ENCODE assay signal across 18 cellular contexts in genomic region chr3:56611364-56611763, GRCh38. TPM values are rescaled to one million over a fixed set of nuclear protein-coding genes. Genes with fewer than 3 reads are reported as not detected.
DNase-seq lines count a peak whose midpoint lies in the region; ATAC-seq and TF ChIP-seq lines count a peak whose summit lies in the region.
"Had no signal": no experiment of that assay in that cellular context is flagged by ENCODE, and none has a peak within 500 bp of the region (broad histone marks: within the 10 kb centered on the region; RNA-seq: fewer than 3 reads in every experiment).

No MANE protein-coding gene starts in this region.

- WGBS in H9 (ENCODE audit: extremely low coverage, insufficient read length, low lambda C conversion rate): no CpG with 5 or more reads among the region's 8 CpGs

- H3K4me2 ChIP-seq in H9 (ENCODE audit: insufficient read depth, insufficient read length, low read length): no peak overlapping the region

- DNase-seq in activated naive CD4-positive, alpha-beta T cell treated with anti-CD3 and anti-CD28 coated beads, Interleukin-2, amount 50 U/mL, for 72 hours (ENCODE audit: low spot score in 2 of 2): no peak
- DNase-seq in activated naive CD4-positive, alpha-beta T cell treated with anti-CD3 and anti-CD28 coated beads, Interleukin-2, amount 50 U/mL, for 16 hours: no peak
- DNase-seq in H9: no peak
- DNase-seq in effector memory CD8-positive, alpha-beta T cell: no peak
- no peak for DNase-seq in stimulated activated effector memory CD8-positive, alpha-beta T cell treated with anti-CD3 and anti-CD28 coated beads, Interleukin-12 subunit alpha, Interleukin-12 subunit beta, amount 100 ng/mL, for 72 hours (ENCODE audit: low spot score in 2 of 2)
- DNase-seq in stimulated activated CD8-positive, alpha-beta memory T cell treated with anti-CD3 and anti-CD28 coated beads, Interleukin-4, amount 100 ng/mL, for 48 hours: no peak
- no peak for DNase-seq in NCI-H526 (lab: John Stamatoyannopoulos, UW)
- DNase-seq: C1 segment of cervical spinal cord; H7; IMR-90; Karpas-422; MG63; NCI-H1092; NCI-H2081 treated with DMSO at 0.1 percent for 48 hours; NCI-H524; NK-92 treated with Interleukin-12 subunit alpha and Interleukin-12 subunit beta, amount 100 ng/mL, for 24 hours; SHP77 treated with DMSO at 0.1 percent for 48 hours had no signal

- H4K20me1 ChIP-seq in H9 (ENCODE audit: control insufficient read depth, insufficient read depth, insufficient read length): no peaks in the 10 kb centered on the region

- H3K4me1 ChIP-seq in H9 (ENCODE audit: insufficient read depth, low read length): peaks cover 4% of the 10 kb centered on the region; the same call in 1 of the 2 replicates

- H2AFZ ChIP-seq in H9 (ENCODE audit: low read length): no peak overlapping the region

- H4K8ac ChIP-seq in H9 (replicated peaks; ENCODE audit: insufficient read length, low read depth, low read length): no peak overlapping the region

- peaks cover 18 to 38% of the 10 kb centered on the region in 2 donors for H3K9me3 Mint-ChIP-seq in activated naive CD4-positive, alpha-beta T cell treated with anti-CD3 and anti-CD28 coated beads, Interleukin-2, amount 50 U/mL, for 72 hours
- H3K9me3 Mint-ChIP-seq in H9: peaks cover 0 to 11% of the 10 kb centered on the region in 2 experiments; a peak in 4 of 5 replicates
- H3K9me3 Mint-ChIP-seq in effector memory CD8-positive, alpha-beta T cell: peaks cover 0 to 7% of the 10 kb centered on the region in 2 donors
- H3K9me3 Mint-ChIP-seq in stimulated activated effector memory CD8-positive, alpha-beta T cell treated with anti-CD3 and anti-CD28 coated beads, Interleukin-12 subunit alpha, Interleukin-12 subunit beta, amount 100 ng/mL, for 72 hours: peaks cover 2% of the 10 kb centered on the region

- H3K14ac ChIP-seq in H9 (ENCODE audit: insufficient read depth, low read length): no peak overlapping the region

- H2BK120ac ChIP-seq in H9 (ENCODE audit: low read depth, low read length, poor library complexity, severe bottlenecking): no peak overlapping the region

- no peak overlapping the region for H3K18ac ChIP-seq in H9 (ENCODE audit: insufficient read length, low read depth, low read length)

- H4K91ac ChIP-seq in H9 (ENCODE audit: insufficient read length, low read depth, low read length): no peak overlapping the region

- peak overlapping the region; percentile 59 to 70 for H3K27ac Mint-ChIP-seq in activated naive CD4-positive, alpha-beta T cell treated with anti-CD3 and anti-CD28 coated beads, Interleukin-2, amount 50 U/mL, for 72 hours
- peak overlapping the region; percentile 22 to 94 (median 92); a peak in 3 of 7 replicates for H3K27ac Mint-ChIP-seq in H9
- H3K27ac Mint-ChIP-seq in effector memory CD8-positive, alpha-beta T cell: peak overlapping the region; percentile 15 to 75
- peak overlapping the region; percentile 16 for H3K27ac Mint-ChIP-seq in stimulated activated effector memory CD8-positive, alpha-beta T cell treated with anti-CD3 and anti-CD28 coated beads, Interleukin-12 subunit alpha, Interleukin-12 subunit beta, amount 100 ng/mL, for 72 hours

- H3K27me3 ChIP-seq in H9 (ENCODE audit: insufficient read depth, low read length): no peaks in the 10 kb centered on the region
- H3K27me3 ChIP-seq: MG63 had no signal

- no peak overlapping the region for H3K56ac ChIP-seq in H9 (ENCODE audit: insufficient read length, low read depth, low read length)

- H3K4me3 Mint-ChIP-seq in H9: no peak overlapping the region
- peak overlapping the region; percentile 21 to 46 for H3K4me3 Mint-ChIP-seq in effector memory CD8-positive, alpha-beta T cell
- no peak overlapping the region for H3K4me3 Mint-ChIP-seq in stimulated activated effector memory CD8-positive, alpha-beta T cell treated with anti-CD3 and anti-CD28 coated beads, Interleukin-12 subunit alpha, Interleukin-12 subunit beta, amount 100 ng/mL, for 72 hours

- no peaks in the 10 kb centered on the region for H3K23me2 ChIP-seq in H9 (ENCODE audit: insufficient read length, low read depth, low read length, poor library complexity, severe bottlenecking)

- H3K9ac ChIP-seq in H9 (ENCODE audit: extremely low read depth, insufficient read length, low read length): no peak overlapping the region

- no peak overlapping the region for H3K4ac ChIP-seq in H9 (ENCODE audit: low read depth, low read length)

- no peak overlapping the region for H2BK12ac ChIP-seq in H9 (ENCODE audit: insufficient read length, low read depth, low read length)

- no peak overlapping the region for H4K5ac ChIP-seq in H9 (ENCODE audit: insufficient read length, low read depth, low read length)

- H2BK15ac ChIP-seq in H9 (ENCODE audit: low read depth, low read length): no peak overlapping the region

- no peaks in the 10 kb centered on the region for H3K79me1 ChIP-seq in H9 (ENCODE audit: insufficient read depth, low read depth, low read length, poor library complexity, severe bottlenecking)

- no peak for ATAC-seq in activated naive CD4-positive, alpha-beta T cell treated with anti-CD3 and anti-CD28 coated beads, Interleukin-2, amount 50 U/mL, for 72 hours
- ATAC-seq in effector memory CD8-positive, alpha-beta T cell (replicated peaks): no peak
- no peak for ATAC-seq in stimulated activated effector memory CD8-positive, alpha-beta T cell treated with anti-CD3 and anti-CD28 coated beads, Interleukin-12 subunit alpha, Interleukin-12 subunit beta, amount 100 ng/mL, for 72 hours
- no peak for ATAC-seq in HG03108 (IDR thresholded peaks at IDR 0.05; ENCODE audit: unreplicated experiment)

- no peaks in the 10 kb centered on the region; the same call in 1 of the 2 replicates for H3K79me2 ChIP-seq in H9 (ENCODE audit: insufficient read depth, low read length)

- TF ChIP-seq CTCF in H9 (conservative IDR thresholded peaks at IDR 0.05): no peak

- no peak overlapping the region for H3K23ac ChIP-seq in H9 (ENCODE audit: insufficient read length, low read depth, low read length)

- H3K27ac ChIP-seq in H9 (ENCODE audit: insufficient read length, low read depth, low read length): no peak overlapping the region

- H3T11ph ChIP-seq in H9 (ENCODE audit: low read length): no peak overlapping the region

- H2BK20ac ChIP-seq in H9 (ENCODE audit: low read depth, low read length, poor library complexity, severe bottlenecking): no peak overlapping the region

- no peaks in the 10 kb centered on the region for H3K9me3 ChIP-seq in H9 (ENCODE audit: control insufficient read depth, low read depth, low read length)
- H3K9me3 ChIP-seq: MG63 had no signal

- H2BK5ac ChIP-seq in H9 (ENCODE audit: insufficient read length, low read length): no peak overlapping the region

- H3K27me3 Mint-ChIP-seq in H9 (ENCODE audit: low read depth): no peaks in the 10 kb centered on the region
- H3K27me3 Mint-ChIP-seq in effector memory CD8-positive, alpha-beta T cell: no peaks in the 10 kb centered on the region

- H3K36me3 Mint-ChIP-seq in activated naive CD4-positive, alpha-beta T cell treated with anti-CD3 and anti-CD28 coated beads, Interleukin-2, amount 50 U/mL, for 72 hours: peaks cover 58 to 77% of the 10 kb centered on the region in 2 donors
- peaks cover 53 to 66% (median 59%) of the 10 kb centered on the region in 3 experiments for H3K36me3 Mint-ChIP-seq in H9 (ENCODE audit: insufficient read depth in 1 of 3, low read depth in 3 of 3)
- peaks cover 4% of the 10 kb centered on the region for H3K36me3 Mint-ChIP-seq in effector memory CD8-positive, alpha-beta T cell (ENCODE audit: insufficient read depth)
- H3K36me3 Mint-ChIP-seq in stimulated activated effector memory CD8-positive, alpha-beta T cell treated with anti-CD3 and anti-CD28 coated beads, Interleukin-12 subunit alpha, Interleukin-12 subunit beta, amount 100 ng/mL, for 72 hours: peaks cover 36% of the 10 kb centered on the region

- no peak overlapping the region for H2AK5ac ChIP-seq in H9 (ENCODE audit: insufficient read length, low read length)

- H3K4me1 Mint-ChIP-seq in H9: peaks cover 27 to 29% of the 10 kb centered on the region in 2 experiments
- H3K4me1 Mint-ChIP-seq in effector memory CD8-positive, alpha-beta T cell (ENCODE audit: low read depth in 2 of 2): peaks cover 55 to 68% of the 10 kb centered on the region in 2 donors
- H3K4me1 Mint-ChIP-seq in stimulated activated effector memory CD8-positive, alpha-beta T cell treated with anti-CD3 and anti-CD28 coated beads, Interleukin-12 subunit alpha, Interleukin-12 subunit beta, amount 100 ng/mL, for 72 hours: peaks cover 61% of the 10 kb centered on the region

RNA-seq across cellular contexts. Expression of gene CCDC66, which starts 54.4 kb away (rescaled TPM):
- total RNA-seq in activated naive CD4-positive, alpha-beta T cell treated with anti-CD3 and anti-CD28 coated beads, Interleukin-2, amount 50 U/mL, for 72 hours: 10 to 100 TPM; 26.5 to 53.8 TPM
- 25.4 and 32.0 TPM in 2 replicates for total RNA-seq in H9 (2021)

Comparison
In these comparisons a context has a peak if more than half of its experiments do, and no peak if none do; other contexts are left out.
1. H3K27ac Mint-ChIP-seq: peak in every context shown above with its lines; median percentile 92 in H9; 64 in activated naive CD4-positive, alpha-beta T cell treated with anti-CD3 and anti-CD28 coated beads, Interleukin-2, amount 50 U/mL, for 72 hours; 45 in effector memory CD8-positive, alpha-beta T cell; 16 in stimulated activated effector memory CD8-positive, alpha-beta T cell treated with anti-CD3 and anti-CD28 coated beads, Interleukin-12 subunit alpha, Interleukin-12 subunit beta, amount 100 ng/mL, for 72 hours.
2. H3K4me3 Mint-ChIP-seq: peak in effector memory CD8-positive, alpha-beta T cell (2 of 2); none in H9 (0 of 2) and stimulated activated effector memory CD8-positive, alpha-beta T cell treated with anti-CD3 and anti-CD28 coated beads, Interleukin-12 subunit alpha, Interleukin-12 subunit beta, amount 100 ng/mL, for 72 hours (single experiment).